ENCODE assay signal across 24 cellular contexts in genomic region chr1:182269097-182269496, GRCh38.
"Had no signal": no experiment of that assay in that cellular context is flagged by ENCODE, and none has a peak within 500 bp of the region (broad histone marks: within the 10 kb centered on the region; RNA-seq: fewer than 3 reads in every experiment).

No MANE protein-coding gene starts in this region.

- H3K36me3 ChIP-seq: breast epithelium, colonic mucosa, heart right ventricle, transverse colon, uterus had no signal

- DNase-seq: activated CD8-positive, alpha-beta memory T cell treated with anti-CD3 and anti-CD28 coated beads for 24 hours; activated CD8-positive, alpha-beta memory T cell treated with anti-CD3 and anti-CD28 coated beads, Interleukin-2, amount 50 U/mL, for 4 hours; activated T-cell treated with anti-CD3 and anti-CD28 coated beads, Interleukin-2, amount 50 U/mL, for 24 hours; aorta; colonic mucosa; foreskin fibroblast; heart right ventricle; islet precursor cell; left cardiac atrium; midbrain; natural killer cell; nucleus accumbens; posterior cingulate gyrus; small intestine; stimulated activated CD4-positive, alpha-beta T cell treated with anti-CD3 and anti-CD28 coated beads, Interleukin-2, amount 100 ng/mL, for 24 hours; stimulated activated naive CD8-positive, alpha-beta T cell treated with anti-CD3 and anti-CD28 coated beads, Interleukin-15, amount 100 ng/mL, for 72 hours; transverse colon; uterus had no signal

- H3K27me3 ChIP-seq: breast epithelium, colonic mucosa, heart right ventricle, transverse colon, uterus had no signal

- H3K4me1 ChIP-seq: breast epithelium, colonic mucosa, uterus had no signal

- H3K9me3 ChIP-seq: breast epithelium, colonic mucosa, heart right ventricle, transverse colon, uterus had no signal

- H3K4me3 ChIP-seq: breast epithelium, colonic mucosa, heart right ventricle, transverse colon, uterus had no signal

- ATAC-seq: activated naive CD4-positive, alpha-beta T cell treated with anti-CD3 and anti-CD28 coated beads, Interleukin-2, amount 50 U/mL, for 72 hours; activated T-helper 17 cell treated with anti-CD3 and anti-CD28 coated beads, Interleukin-2, amount 50 U/mL, for 72 hours; heart right ventricle; left cardiac atrium; sciatic nerve; stimulated activated effector memory CD8-positive, alpha-beta T cell treated with anti-CD3 and anti-CD28 coated beads, Interleukin-12 subunit alpha, Interleukin-12 subunit beta, amount 100 ng/mL, for 72 hours; stimulated activated naive CD8-positive, alpha-beta T cell treated with anti-CD3 and anti-CD28 coated beads, Interleukin-15, amount 100 ng/mL, for 72 hours; WTC11 had no signal

- FAIRE-seq: small intestine had no signal

- H3K27ac ChIP-seq: breast epithelium, colonic mucosa, transverse colon, uterus had no signal
